Comparison of ENCODE assay signal across 25 cellular contexts in genomic region chr11:37952035-37952434, GRCh38.
"Had no signal": no experiment of that assay in that cellular context is flagged by ENCODE, and none has a peak within 500 bp of the region (broad histone marks: within the 10 kb centered on the region; RNA-seq: fewer than 3 reads in every experiment).

No MANE protein-coding gene starts in this region.

- H3K9me3 ChIP-seq: left ventricle myocardium inferior, lower lobe of right lung, right lobe of liver, suprapubic skin, transverse colon, upper lobe of right lung, uterus had no signal

- H3K27ac ChIP-seq: dorsolateral prefrontal cortex, epithelial cell of prostate, heart right ventricle, left ventricle myocardium inferior, lower lobe of right lung, neural progenitor cell, parathyroid adenoma, right lobe of liver, suprapubic skin, transverse colon, upper lobe of right lung, uterus had no signal

- DNase-seq: dorsolateral prefrontal cortex; effector CD4-positive, alpha-beta T cell; foreskin melanocyte; glutamatergic neuron; heart right ventricle; hippocampal formation; left cardiac atrium; left ventricle myocardium inferior; lower lobe of right lung; naive B cell; right lobe of liver; small intestine; stimulated activated CD4-positive, alpha-beta T cell treated with anti-CD3 and anti-CD28 coated beads, Interleukin-15, amount 100 ng/mL, for 24 hours; stimulated activated CD4-positive, alpha-beta T cell treated with anti-CD3 and anti-CD28 coated beads, Interleukin-2, amount 100 ng/mL, for 48 hours; stimulated activated naive CD4-positive, alpha-beta T cell; stimulated activated naive CD8-positive, alpha-beta T cell treated with anti-CD3 and anti-CD28 coated beads, Interleukin-15, amount 100 ng/mL, for 72 hours; transverse colon; upper lobe of right lung; uterus had no signal

- H3K9ac ChIP-seq: neural progenitor cell, parathyroid adenoma had no signal

- ATAC-seq: esophagus mucosa; heart right ventricle; left cardiac atrium; lower lobe of right lung; natural killer cell treated with Interleukin-12 subunit alpha and Interleukin-12 subunit beta and Interleukin-15 and Interleukin-18, amount 100 ng/mL, for 72 hours; right lobe of liver; stimulated activated naive CD8-positive, alpha-beta T cell treated with anti-CD3 and anti-CD28 coated beads, Interleukin-15, amount 100 ng/mL, for 72 hours; upper lobe of right lung had no signal

- H3K4me3 ChIP-seq: dorsolateral prefrontal cortex, heart right ventricle, left ventricle myocardium inferior, lower lobe of right lung, neural progenitor cell, right lobe of liver, suprapubic skin, transverse colon, upper lobe of right lung, uterus had no signal

- H3K36me3 ChIP-seq: heart right ventricle, left ventricle myocardium inferior, lower lobe of right lung, neural progenitor cell, right lobe of liver, suprapubic skin, transverse colon, upper lobe of right lung, uterus had no signal
